9 cellular contexts compared by ENCODE assay signal in the genomic region with DNA sequence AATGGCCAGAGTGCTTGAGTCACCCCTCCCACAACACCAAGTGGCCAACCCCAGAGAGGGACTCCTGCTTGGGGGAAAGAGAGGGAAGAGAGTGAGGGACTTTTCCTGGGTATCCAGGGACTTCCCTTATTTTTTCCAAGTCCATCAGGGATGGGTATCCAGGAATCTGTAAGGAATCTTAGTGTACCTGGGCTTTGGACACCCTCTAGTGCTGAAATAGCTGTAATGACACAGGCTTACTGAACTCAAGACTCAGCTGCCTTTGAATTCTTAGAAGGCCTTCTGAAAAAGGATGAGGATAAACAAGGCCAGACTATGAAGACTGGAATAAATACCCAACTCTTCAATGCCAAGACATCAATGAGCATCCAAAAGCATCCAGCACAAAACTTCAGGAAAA. TPM values are rescaled to one million over a fixed set of nuclear protein-coding genes. Genes with fewer than 3 reads are reported as not detected.
DNase-seq lines count a peak whose midpoint lies in the region; ATAC-seq, FAIRE-seq and TF ChIP-seq lines count a peak whose summit lies in the region.
"Had no signal": no experiment of that assay in that cellular context is flagged by ENCODE, and none has a peak within 500 bp of the region (broad histone marks: within the 10 kb centered on the region; RNA-seq: fewer than 3 reads in every experiment).

No MANE protein-coding gene starts in this region.

- no peaks in the 10 kb centered on the region for H3K9me3 ChIP-seq in HepG2 (ENCODE audit: low read length)
- H3K9me3 ChIP-seq: prostate gland had no signal

- no peak overlapping the region for H2AFZ ChIP-seq in HepG2 (ENCODE audit: low read length)

- no peak overlapping the region for H3K27ac ChIP-seq in brain microvascular endothelial cell
- H3K27ac ChIP-seq in HepG2 (ENCODE audit: extremely low read length, insufficient read depth, low read length): no peak overlapping the region
- H3K27ac ChIP-seq: prostate gland had no signal

- no peak overlapping the region for H3K4me2 ChIP-seq in HepG2 (ENCODE audit: low read depth, low read length)

- POLR2A ChIA-PET in HepG2 (lab: Yijun Ruan, JAX): no interaction called here

- no peaks in the 10 kb centered on the region for H3K79me2 ChIP-seq in HepG2 (ENCODE audit: insufficient read depth, low read length)

- BruUV-seq in HepG2 (replicated peaks; lab: Mats Ljungman, UMichigan): no TSS peak

- FAIRE-seq in HepG2 (lab: Jason Lieb, UNC): peak; percentile 30

- H3K36me3 ChIP-seq in brain microvascular endothelial cell (replicated peaks) (no peaks in the 10 kb centered on the region), HepG2 (replicated peaks in 1 of 2; ENCODE audit: control insufficient read depth in 1 of 2, insufficient read depth in 2 of 2, low read length in 2 of 2) (no peaks in the 10 kb centered on the region)
- H3K36me3 ChIP-seq: prostate gland had no signal

- intact Hi-C loops in HepG2 (cut with micrococcal nuclease; ENCODE audit: unreplicated experiment): loop anchor here (1.0 kb wide), 1 partner anchor 62 kb away; no protein-coding TSS in a partner anchor

- CTCF ChIA-PET in HepG2 (lab: Yijun Ruan, JAX; ENCODE audit: low intra/inter-chr PET ratio, low total read pairs): interaction anchor here (3.3 kb wide), 1 partner anchor 62 kb away, joined by 37 read pairs; no protein-coding TSS in a partner anchor

- no peak for TF ChIP-seq POLR2A in HepG2 (IDR thresholded peaks at IDR 0.05; ENCODE audit: insufficient read depth in 1 of 2, low read depth in 2 of 2, low read length in 2 of 2)

- in situ Hi-C loops in brain microvascular endothelial cell (cut with HindIII; ENCODE audit: low pct_ligation_motif_present, low sequenced_read_pairs): no loop called here
- in situ Hi-C loops in HepG2 (cut with HindIII; ENCODE audit: extremely low pct_ligation_motif_present, low pct_unique_long_range_greater_than_20kb): loop anchor here (5.0 kb wide), 1 partner anchor 64 kb away; no protein-coding TSS in a partner anchor

- TF ChIP-seq EP300 in HepG2 (IDR thresholded peaks at IDR 0.05; ENCODE audit: low read depth in 2 of 2, low read length in 2 of 2): no peak
- TF ChIP-seq EP300 in HepG2 (CRISPR knock-in tag; IDR thresholded peaks at IDR 0.05; ENCODE audit: borderline replicate concordance): no peak

- H3K9ac ChIP-seq in HepG2 (ENCODE audit: insufficient read depth, low read depth, low read length): no peak overlapping the region

- peaks cover 20% of the 10 kb centered on the region for H3K4me1 ChIP-seq in HepG2 (ENCODE audit: insufficient read depth, low read length)
- H3K4me1 ChIP-seq: prostate gland had no signal

- DNase-seq in DMS53 treated with DMSO at 0.1 percent for 48 hours (lab: John Stamatoyannopoulos, UW; ENCODE audit: unreplicated experiment) (peak; percentile 2), brain microvascular endothelial cell (no peak), HepG2 (ENCODE audit: low spot score) (peak; percentile 59), NCI-H146 (lab: John Stamatoyannopoulos, UW) (no peak), ureter (ENCODE audit: low spot score) (no peak)
- DNase-seq in effector CD8-positive, alpha-beta T cell (lab: John Stamatoyannopoulos, UW): no peak

- TF ChIP-seq RAD21 in HepG2 (CRISPR knock-in tag; IDR thresholded peaks at IDR 0.05): peak; percentile 53

- TF ChIP-seq CTCF in LNCAP (IDR thresholded peaks at IDR 0.05) (peak; percentile 66), brain microvascular endothelial cell (IDR thresholded peaks at IDR 0.05; ENCODE audit: low read depth, low read length, missing control alignments) (peak; percentile 48), HepG2 (CRISPR knock-in tag; IDR thresholded peaks at IDR 0.05) (peak; percentile 76)

- no peaks in the 10 kb centered on the region for H4K20me1 ChIP-seq in HepG2 (ENCODE audit: insufficient read depth, low read length)

- H3K27me3 ChIP-seq in brain microvascular endothelial cell (replicated peaks) (no peaks in the 10 kb centered on the region), HepG2 (ENCODE audit: control insufficient read depth in 1 of 2, insufficient read depth in 2 of 2, low read length in 2 of 2) (no peaks in the 10 kb centered on the region)

- ATAC-seq in HepG2 (peak; percentile 81), HG02885 (IDR thresholded peaks at IDR 0.05; ENCODE audit: poor library complexity, unreplicated experiment) (no peak)

- H3K4me3 ChIP-seq in brain microvascular endothelial cell (ENCODE audit: low read depth, low read length) (no peak overlapping the region), HepG2 (replicated peaks in 1 of 3; ENCODE audit: insufficient read depth in 1 of 3, low read depth in 2 of 3, low read length in 3 of 3) (no peak overlapping the region)
- H3K4me3 ChIP-seq: prostate gland had no signal

TF ChIP-seq in HepG2, 621 proteins besides CTCF, POLR2A, EP300 and RAD21:
- TF ChIP-seq PHF5A (CRISPR knock-in tag; IDR thresholded peaks at IDR 0.05; ENCODE audit: low read depth, unreplicated experiment): no peak
- TF ChIP-seq BCL6 (CRISPR knock-in tag; IDR thresholded peaks at IDR 0.05): 0 out of 2 replicates have a peak, but pooled peaks have one; percentile 23
- TF ChIP-seq HNRNPL (IDR thresholded peaks at IDR 0.05; ENCODE audit: low read depth, low read length): no peak
- TF ChIP-seq SMC3 (IDR thresholded peaks at IDR 0.05; ENCODE audit: low read length): peak; percentile 59
- no peak for TF ChIP-seq ATRX (CRISPR knock-in tag; IDR thresholded peaks at IDR 0.05; ENCODE audit: borderline replicate concordance)
- peak; percentile 85 for TF ChIP-seq STAG1 (CRISPR knock-in tag; IDR thresholded peaks at IDR 0.05)

RNA-seq across cellular contexts. Expression of gene TSHB, which starts 12.0 kb away (rescaled TPM):
- not detected in 2 replicates for total RNA-seq in HepG2 (2016; rRNA removed; fragmentation: Illumina TruSeq; extraction: Trizol)
- not detected in 2 replicates for total RNA-seq in HepG2 (2016; cell fraction: cytosol; rRNA removed; fragmentation: Illumina TruSeq; extraction: Trizol; ENCODE audit: low read depth)
- not detected in 2 replicates for total RNA-seq in HepG2 (2016; cell fraction: insoluble cytoplasmic fraction; rRNA removed; fragmentation: Illumina TruSeq; extraction: Trizol)
- not detected in 2 replicates for total RNA-seq in HepG2 (2016; cell fraction: membrane; rRNA removed; fragmentation: Illumina TruSeq; extraction: Trizol)
- not detected in 2 replicates for total RNA-seq in HepG2 (2016; cell fraction: nucleus; rRNA removed; fragmentation: Illumina TruSeq; extraction: Trizol)
- polyA plus RNA-seq in HepG2 (2011; rRNA removed): not detected in 2 replicates
- not detected in 2 replicates for polyA plus RNA-seq in HepG2 (2011; cell fraction: cytosol; rRNA removed)
- polyA plus RNA-seq in HepG2 (2011; cell fraction: nucleus; rRNA removed): not detected in 2 replicates
- not detected in 2 replicates for polyA plus RNA-seq in HepG2 (2012)
- not detected in 2 replicates for polyA plus RNA-seq in HepG2 (2016; cell fraction: cytosol; fragmentation: Illumina TruSeq; extraction: Trizol; ENCODE audit: low read depth)
- not detected in 2 replicates for polyA plus RNA-seq in HepG2 (2016; cell fraction: insoluble cytoplasmic fraction; fragmentation: Illumina TruSeq; extraction: Trizol; ENCODE audit: low read depth)
- polyA plus RNA-seq in HepG2 (2016; cell fraction: membrane; fragmentation: Illumina TruSeq; extraction: Trizol; ENCODE audit: low read depth): not detected in 2 replicates
- polyA plus RNA-seq in HepG2 (2016; cell fraction: nucleus; fragmentation: Illumina TruSeq; extraction: Trizol; ENCODE audit: insufficient read depth, low read depth): not detected in 2 replicates
- not detected in 2 replicates for polyA minus RNA-seq in HepG2 (2011; rRNA and poly(A)+ RNA removed; ENCODE audit: low replicate concordance)
- polyA minus RNA-seq in HepG2 (2011; cell fraction: cytosol; rRNA and poly(A)+ RNA removed): not detected in 2 replicates
- not detected in 2 replicates for polyA minus RNA-seq in HepG2 (2011; cell fraction: nucleus; rRNA and poly(A)+ RNA removed)
- total RNA-seq in ureter: not detected
- total RNA-seq: prostate gland had no signal

RNA-seq across cellular contexts. Expression of gene TSPAN2, which starts 47.6 kb away (rescaled TPM):
- total RNA-seq in HepG2 (2016; rRNA removed; fragmentation: Illumina TruSeq; extraction: Trizol): not detected in 2 replicates
- not detected in 2 replicates for total RNA-seq in HepG2 (2016; cell fraction: cytosol; rRNA removed; fragmentation: Illumina TruSeq; extraction: Trizol; ENCODE audit: low read depth)
- not detected in 2 replicates for total RNA-seq in HepG2 (2016; cell fraction: insoluble cytoplasmic fraction; rRNA removed; fragmentation: Illumina TruSeq; extraction: Trizol)
- not detected in 2 replicates for total RNA-seq in HepG2 (2016; cell fraction: membrane; rRNA removed; fragmentation: Illumina TruSeq; extraction: Trizol)
- not detected in 2 replicates for total RNA-seq in HepG2 (2016; cell fraction: nucleus; rRNA removed; fragmentation: Illumina TruSeq; extraction: Trizol)
- not detected in 2 replicates for polyA plus RNA-seq in HepG2 (2011; rRNA removed)
- not detected in 2 replicates for polyA plus RNA-seq in HepG2 (2011; cell fraction: cytosol; rRNA removed)
- polyA plus RNA-seq in HepG2 (2011; cell fraction: nucleus; rRNA removed): not detected in 2 replicates
- polyA plus RNA-seq in HepG2 (2012): not detected in 2 replicates
- not detected in 2 replicates for polyA plus RNA-seq in HepG2 (2016; cell fraction: cytosol; fragmentation: Illumina TruSeq; extraction: Trizol; ENCODE audit: low read depth)
- polyA plus RNA-seq in HepG2 (2016; cell fraction: insoluble cytoplasmic fraction; fragmentation: Illumina TruSeq; extraction: Trizol; ENCODE audit: low read depth): not detected in 2 replicates
- polyA plus RNA-seq in HepG2 (2016; cell fraction: membrane; fragmentation: Illumina TruSeq; extraction: Trizol; ENCODE audit: low read depth): not detected in 2 replicates
- not detected in 2 replicates for polyA plus RNA-seq in HepG2 (2016; cell fraction: nucleus; fragmentation: Illumina TruSeq; extraction: Trizol; ENCODE audit: insufficient read depth, low read depth)
- not detected in 2 replicates for polyA minus RNA-seq in HepG2 (2011; rRNA and poly(A)+ RNA removed; ENCODE audit: low replicate concordance)
- polyA minus RNA-seq in HepG2 (2011; cell fraction: cytosol; rRNA and poly(A)+ RNA removed): not detected in 2 replicates
- not detected in 2 replicates for polyA minus RNA-seq in HepG2 (2011; cell fraction: nucleus; rRNA and poly(A)+ RNA removed)
- total RNA-seq in ureter: 22.0 TPM

Comparison
In these comparisons a context has a peak if more than half of its experiments do, and no peak if none do; other contexts are left out.
1. DNase-seq: peak in DMS53 treated with DMSO at 0.1 percent for 48 hours (single experiment) and HepG2 (single experiment); none in brain microvascular endothelial cell (single experiment), effector CD8-positive, alpha-beta T cell (single experiment), NCI-H146 (single experiment) and ureter (single experiment).
2. RNA of gene TSPAN2, which starts 47.6 kb away (total RNA-seq): 22.0 TPM in ureter (single experiment); not detected in HepG2; every median in the first group is over 10 times any median in the second.
3. Peak in every context shown above with its lines, with median percentiles within 50 percentile points of each other: CTCF ChIP-seq.